ENCODE assay signal across 25 cellular contexts in the genomic region with DNA sequence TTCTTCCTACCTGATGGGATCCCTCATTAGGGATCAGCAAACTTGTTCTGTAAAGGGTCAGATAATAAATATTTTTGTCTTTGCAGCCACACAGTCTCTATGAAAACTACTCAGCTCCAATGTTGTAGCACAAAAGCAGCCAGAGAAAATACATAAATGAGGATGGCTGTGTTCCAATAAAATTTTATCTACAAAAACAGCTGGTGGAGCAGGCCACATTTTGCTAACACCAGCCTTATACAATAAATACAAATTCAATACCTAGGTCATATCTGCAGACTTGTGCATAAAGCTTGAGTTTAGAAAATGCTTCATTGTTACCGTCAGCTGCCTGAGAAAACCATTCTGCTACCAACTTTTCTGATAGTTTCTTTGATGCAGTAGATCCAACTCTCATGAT.
"Had no signal": no experiment of that assay in that cellular context is flagged by ENCODE, and none has a peak within 500 bp of the region (broad histone marks: within the 10 kb centered on the region; RNA-seq: fewer than 3 reads in every experiment).

No MANE protein-coding gene starts in this region.

- ATAC-seq: left ventricle myocardium superior, natural killer cell had no signal

- H3K4me3 ChIP-seq: esophagus muscularis mucosa, prostate gland, spleen, testis, vagina had no signal

- H3K27me3 Mint-ChIP-seq: activated CD4-positive, alpha-beta memory T cell treated with anti-CD3 and anti-CD28 coated beads for 36 hours; activated naive CD8-positive, alpha-beta T cell treated with anti-CD3 and anti-CD28 coated beads, Interleukin-2, amount 10 ng/mL, durations not matched to agents 7 days and 5 days had no signal

- H3K27me3 ChIP-seq: esophagus muscularis mucosa, spleen, testis, vagina had no signal

- H3K9me3 ChIP-seq: esophagus muscularis mucosa, prostate gland, spleen, testis, vagina had no signal

- H3K4me1 ChIP-seq: esophagus muscularis mucosa, prostate gland, testis, vagina had no signal

- DNase-seq: activated CD4-positive, alpha-beta memory T cell treated with anti-CD3 and anti-CD28 coated beads for 36 hours; activated CD4-positive, alpha-beta T cell treated with anti-CD3 and anti-CD28 coated beads for 48 hours; activated effector memory CD4-positive, alpha-beta T cell treated with Interleukin-2 at 50 U/mL for 16 hours; activated naive CD4-positive, alpha-beta T cell treated with anti-CD3 and anti-CD28 coated beads for 36 hours; activated naive CD8-positive, alpha-beta T cell treated with anti-CD3 and anti-CD28 coated beads, Interleukin-2, amount 10 ng/mL, durations not matched to agents 7 days and 5 days; activated T-cell treated with anti-CD3 and anti-CD28 coated beads, Interleukin-2, amount 50 U/mL, for 48 hours; amygdala; cerebellar nuclear complex; cortex of kidney; effector CD8-positive, alpha-beta T cell; hypothalamus; left ventricle myocardium superior; mammary epithelial cell; midbrain; natural killer cell; spleen; stimulated activated CD4-positive, alpha-beta T cell treated with anti-CD3 and anti-CD28 coated beads, Interleukin-4, amount 100 ng/mL, for 1 hour; stimulated activated naive CD4-positive, alpha-beta T cell; T-helper 9 cell; testis; trophoblast cell had no signal

- H3K27ac ChIP-seq: esophagus muscularis mucosa, prostate gland, spleen, testis, vagina had no signal

- H3K9me3 Mint-ChIP-seq: activated CD4-positive, alpha-beta memory T cell treated with anti-CD3 and anti-CD28 coated beads for 36 hours; activated naive CD4-positive, alpha-beta T cell treated with anti-CD3 and anti-CD28 coated beads for 36 hours; activated naive CD8-positive, alpha-beta T cell treated with anti-CD3 and anti-CD28 coated beads, Interleukin-2, amount 10 ng/mL, durations not matched to agents 7 days and 5 days; natural killer cell had no signal

- FAIRE-seq: bronchial epithelial cell had no signal

- H3K27ac Mint-ChIP-seq: activated CD4-positive, alpha-beta memory T cell treated with anti-CD3 and anti-CD28 coated beads for 36 hours; activated naive CD4-positive, alpha-beta T cell treated with anti-CD3 and anti-CD28 coated beads for 36 hours; activated naive CD8-positive, alpha-beta T cell treated with anti-CD3 and anti-CD28 coated beads, Interleukin-2, amount 10 ng/mL, durations not matched to agents 7 days and 5 days; natural killer cell had no signal

- H3K4me3 Mint-ChIP-seq: activated CD4-positive, alpha-beta memory T cell treated with anti-CD3 and anti-CD28 coated beads for 36 hours; activated naive CD4-positive, alpha-beta T cell treated with anti-CD3 and anti-CD28 coated beads for 36 hours; activated naive CD8-positive, alpha-beta T cell treated with anti-CD3 and anti-CD28 coated beads, Interleukin-2, amount 10 ng/mL, durations not matched to agents 7 days and 5 days; natural killer cell had no signal

- H3K36me3 Mint-ChIP-seq: natural killer cell had no signal

- H3K4me1 Mint-ChIP-seq: activated naive CD8-positive, alpha-beta T cell treated with anti-CD3 and anti-CD28 coated beads, Interleukin-2, amount 10 ng/mL, durations not matched to agents 7 days and 5 days; natural killer cell had no signal
